ENCODE assay signal across 16 cellular contexts in the genomic region with DNA sequence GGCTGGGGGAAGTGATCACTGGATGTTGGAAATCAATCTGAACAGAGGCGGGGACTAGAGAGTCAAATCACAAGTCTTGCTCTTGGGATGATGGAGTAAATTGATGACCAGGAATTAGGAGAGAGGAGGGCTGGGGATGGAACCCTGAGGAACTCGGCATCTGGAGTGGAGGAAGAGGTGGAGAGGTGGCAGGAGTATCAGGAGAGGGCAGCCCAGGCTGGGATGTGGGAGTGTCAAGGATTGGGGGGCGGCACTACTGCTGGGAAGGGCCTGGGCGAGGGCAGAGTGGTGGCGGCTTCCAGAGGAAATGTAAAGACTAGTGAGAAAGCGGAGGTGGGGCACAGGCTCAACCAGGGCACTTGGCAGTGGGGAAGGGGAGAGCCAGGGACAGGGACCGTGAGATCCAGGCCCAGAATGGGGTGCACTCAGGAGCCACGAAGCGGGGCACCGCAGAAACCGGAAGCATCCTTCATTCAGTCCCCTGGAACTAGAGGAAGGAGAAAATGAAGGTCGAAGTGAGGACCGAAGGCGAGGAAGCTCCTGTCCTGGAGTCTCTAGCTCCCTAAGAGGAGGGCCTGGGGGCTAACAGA.
A peak's percentile ranks its signal among the peaks of the same experiment; 100 is the strongest.
DNase-seq lines count a peak whose midpoint lies in the region; ATAC-seq, FAIRE-seq and TF ChIP-seq lines count a peak whose summit lies in the region.
"Had no signal": no experiment of that assay in that cellular context is flagged by ENCODE, and none has a peak within 500 bp of the region (broad histone marks: within the 10 kb centered on the region; RNA-seq: fewer than 3 reads in every experiment).

No MANE protein-coding gene starts in this region.

- no peak for FAIRE-seq in D721Med (lab: Jason Lieb, UNC)

- H3K27me3 Mint-ChIP-seq in stimulated activated naive CD8-positive, alpha-beta T cell treated with anti-CD3 and anti-CD28 coated beads, Interleukin-15, Interleukin-2, amounts not matched to agents 100 ng/mL and 50 ng/mL, for 24 hours = no peaks in the 10 kb centered on the region
- H3K27me3 Mint-ChIP-seq in activated T-cell treated with anti-CD3 and anti-CD28 coated beads, Interleukin-2, amount 50 U/mL, for 72 hours (ENCODE audit: low read depth) = no peaks in the 10 kb centered on the region
- H3K27me3 Mint-ChIP-seq in memory B cell = no peaks in the 10 kb centered on the region

- H3K4me1 Mint-ChIP-seq in stimulated activated naive CD8-positive, alpha-beta T cell treated with anti-CD3 and anti-CD28 coated beads, Interleukin-15, Interleukin-2, amounts not matched to agents 100 ng/mL and 50 ng/mL, for 24 hours (ENCODE audit: low read depth) = peaks cover 53% of the 10 kb centered on the region
- H3K4me1 Mint-ChIP-seq in activated T-cell treated with anti-CD3 and anti-CD28 coated beads, Interleukin-2, amount 50 U/mL, for 72 hours (ENCODE audit: low read depth) = peaks cover 59% of the 10 kb centered on the region
- H3K4me1 Mint-ChIP-seq in memory B cell = peaks cover 17% of the 10 kb centered on the region

- no peak overlapping the region for H3K4me3 Mint-ChIP-seq in stimulated activated naive CD8-positive, alpha-beta T cell treated with anti-CD3 and anti-CD28 coated beads, Interleukin-15, Interleukin-2, amounts not matched to agents 100 ng/mL and 50 ng/mL, for 24 hours
- no peak overlapping the region for H3K4me3 Mint-ChIP-seq in activated T-cell treated with anti-CD3 and anti-CD28 coated beads, Interleukin-2, amount 50 U/mL, for 72 hours
- no peak overlapping the region for H3K4me3 Mint-ChIP-seq in memory B cell
- H3K4me3 Mint-ChIP-seq: WTC11 had no signal

- H3K9me3 Mint-ChIP-seq in stimulated activated naive CD8-positive, alpha-beta T cell treated with anti-CD3 and anti-CD28 coated beads, Interleukin-15, Interleukin-2, amounts not matched to agents 100 ng/mL and 50 ng/mL, for 24 hours = no peaks in the 10 kb centered on the region
- H3K9me3 Mint-ChIP-seq in activated T-cell treated with anti-CD3 and anti-CD28 coated beads, Interleukin-2, amount 50 U/mL, for 72 hours = no peaks in the 10 kb centered on the region
- no peaks in the 10 kb centered on the region for H3K9me3 Mint-ChIP-seq in memory B cell
- H3K9me3 Mint-ChIP-seq: WTC11 had no signal

- no peak for ATAC-seq in stimulated activated naive CD8-positive, alpha-beta T cell treated with anti-CD3 and anti-CD28 coated beads, Interleukin-15, Interleukin-2, amounts not matched to agents 100 U/mL and 50 U/mL, for 24 hours
- ATAC-seq in activated T-cell treated with anti-CD3 and anti-CD28 coated beads, Interleukin-2, amount 50 U/mL, for 72 hours (replicated peaks in 1 of 2) = no peak
- ATAC-seq in memory B cell (ENCODE audit: low read depth) = no peak
- ATAC-seq: gastrocnemius medialis, Right ventricle myocardium inferior, sciatic nerve, WTC11 had no signal

- WGBS in tibial nerve, 2 donors = 92 to 95% methylated on average over 14 of the region's 14 CpGs

- TF ChIP-seq CTCF in D721Med (IDR thresholded peaks at IDR 0.05; ENCODE audit: insufficient read depth, missing control alignments) (no peak), tibial nerve (IDR thresholded peaks at IDR 0.05) (no peak)

- H3K4me1 ChIP-seq in tibial nerve = peaks cover 0 to 5% (median 0%) of the 10 kb centered on the region in 4 donors
- H3K4me1 ChIP-seq: gastrocnemius medialis had no signal

- H3K27ac Mint-ChIP-seq in stimulated activated naive CD8-positive, alpha-beta T cell treated with anti-CD3 and anti-CD28 coated beads, Interleukin-15, Interleukin-2, amounts not matched to agents 100 ng/mL and 50 ng/mL, for 24 hours = peak overlapping the region; percentile 96
- H3K27ac Mint-ChIP-seq in activated T-cell treated with anti-CD3 and anti-CD28 coated beads, Interleukin-2, amount 50 U/mL, for 72 hours = peak overlapping the region; percentile 79
- H3K27ac Mint-ChIP-seq in memory B cell = peak overlapping the region; percentile 92
- H3K27ac Mint-ChIP-seq: WTC11 had no signal

- H3K36me3 ChIP-seq in tibial nerve = peaks cover 0 to 45% (median 0%) of the 10 kb centered on the region in 3 donors

- TF ChIP-seq POLR2A in tibial nerve (IDR thresholded peaks at IDR 0.05) = no peak

- H3K4me3 ChIP-seq in tibial nerve = no peak overlapping the region
- H3K4me3 ChIP-seq: gastrocnemius medialis had no signal

- H3K27ac ChIP-seq in tibial nerve = no peak overlapping the region
- H3K27ac ChIP-seq: gastrocnemius medialis had no signal

- H3K9me3 ChIP-seq in tibial nerve = no peaks in the 10 kb centered on the region
- H3K9me3 ChIP-seq: gastrocnemius medialis had no signal

- H3K27me3 ChIP-seq in tibial nerve = no peaks in the 10 kb centered on the region
- H3K27me3 ChIP-seq: gastrocnemius medialis had no signal

- DNase-seq in stimulated activated naive CD8-positive, alpha-beta T cell treated with anti-CD3 and anti-CD28 coated beads, Interleukin-15, Interleukin-2, amounts not matched to agents 100 U/mL and 50 U/mL, for 24 hours = no peak
- DNase-seq in activated T-cell treated with anti-CD3 and anti-CD28 coated beads, Interleukin-2, amount 50 U/mL, for 72 hours = no peak
- no peak for DNase-seq in memory B cell (ENCODE audit: low spot score in 2 of 2)
- DNase-seq in D721Med (ENCODE audit: insufficient read length, low spot score) = no peak
- DNase-seq in tibial nerve (ENCODE audit: low spot score in 2 of 2) = no peak
- no peak for DNase-seq in H4 (ENCODE audit: low spot score)
- DNase-seq: gastrocnemius medialis, GF-D8, GOT3, NCI-H187 treated with DMSO at 0.1 percent for 48 hours, NCI-H446 treated with DMSO at 0.1 percent for 48 hours, substantia nigra had no signal

- TF ChIP-seq EP300 in tibial nerve (IDR thresholded peaks at IDR 0.05) = no peak

- peaks cover 33% of the 10 kb centered on the region for H3K36me3 Mint-ChIP-seq in stimulated activated naive CD8-positive, alpha-beta T cell treated with anti-CD3 and anti-CD28 coated beads, Interleukin-15, Interleukin-2, amounts not matched to agents 100 ng/mL and 50 ng/mL, for 24 hours (ENCODE audit: low read depth)
- H3K36me3 Mint-ChIP-seq in activated T-cell treated with anti-CD3 and anti-CD28 coated beads, Interleukin-2, amount 50 U/mL, for 72 hours (ENCODE audit: insufficient read depth in 2 of 2) = peaks cover 2 to 13% of the 10 kb centered on the region in 2 donors
- peaks cover 4% of the 10 kb centered on the region for H3K36me3 Mint-ChIP-seq in memory B cell
